In genomic region chr16:85055503-85056210, GRCh38 we compare ENCODE assay signal across 9 cellular contexts. TPM values are rescaled to one million over a fixed set of nuclear protein-coding genes. Genes with fewer than 3 reads are reported as not detected.
A peak's percentile ranks its signal among the peaks of the same experiment; 100 is the strongest.
DNase-seq lines count a peak whose midpoint lies in the region; ATAC-seq lines count a peak whose summit lies in the region.
"Had no signal": no experiment of that assay in that cellular context is flagged by ENCODE, and none has a peak within 500 bp of the region (broad histone marks: within the 10 kb centered on the region; RNA-seq: fewer than 3 reads in every experiment).

No MANE protein-coding gene starts in this region.

- in situ Hi-C loops in ACHN (cut with HindIII; ENCODE audit: low pct_ligation_motif_present, low pct_unique_long_range_greater_than_20kb, low sequenced_read_pairs) = no loop called here

- no peaks in the 10 kb centered on the region for H3K27me3 Mint-ChIP-seq in activated CD4-positive, alpha-beta T cell treated with anti-CD3 and anti-CD28 coated beads for 36 hours

- H3K4me3 Mint-ChIP-seq in activated CD4-positive, alpha-beta T cell treated with anti-CD3 and anti-CD28 coated beads for 36 hours = peak overlapping the region; percentile 61

- peaks cover 57% of the 10 kb centered on the region for H3K4me1 Mint-ChIP-seq in activated CD4-positive, alpha-beta T cell treated with anti-CD3 and anti-CD28 coated beads for 36 hours

- H3K27ac Mint-ChIP-seq in activated CD4-positive, alpha-beta T cell treated with anti-CD3 and anti-CD28 coated beads for 36 hours = peak overlapping the region; percentile 88

- H3K36me3 Mint-ChIP-seq in activated CD4-positive, alpha-beta T cell treated with anti-CD3 and anti-CD28 coated beads for 36 hours (ENCODE audit: low read depth) = no peaks in the 10 kb centered on the region

- DNase-seq in ACHN = peak; percentile 43
- peak; percentile 64 for DNase-seq in HT1080 (ENCODE audit: low read depth)
- DNase-seq in activated CD4-positive, alpha-beta T cell treated with anti-CD3 and anti-CD28 coated beads for 36 hours = peak; percentile 88
- DNase-seq in midbrain (lab: John Stamatoyannopoulos, UW) = peak; percentile 47
- DNase-seq in stimulated activated CD8-positive, alpha-beta memory T cell treated with anti-CD3 and anti-CD28 coated beads, Interleukin-4, amount 100 ng/mL, for 1 hour (ENCODE audit: low read depth in 2 of 2, low spot score in 1 of 2) = peak; percentile 36 to 51
- no peak for DNase-seq in NCI-H1048 (lab: John Stamatoyannopoulos, UW)

- CTCF ChIA-PET in activated CD4-positive, alpha-beta T cell treated with anti-CD3 and anti-CD28 coated beads for 36 hours (lab: Charles Lee) = interaction anchor here (0.5 to 3.5 kb wide), 12 partner anchors 9 to 362 kb away, joined by 3 to 11 read pairs (median 4); partner anchors contain the start of genes KIAA0513 and ZDHHC7

- no peaks in the 10 kb centered on the region for H3K9me3 Mint-ChIP-seq in activated CD4-positive, alpha-beta T cell treated with anti-CD3 and anti-CD28 coated beads for 36 hours (ENCODE audit: low read depth)

- H3K27ac ChIP-seq in cingulate gyrus (ENCODE audit: low read depth, low read length) = peak overlapping the region; percentile 75

- intact Hi-C loops in activated CD4-positive, alpha-beta T cell treated with anti-CD3 and anti-CD28 coated beads for 36 hours (cut with DNase I, micrococcal nuclease) = loop anchor here (1.0 to 5.0 kb wide), 7 partner anchors 26 to 881 kb away; partner anchors contain the start of gene ZDHHC7 (in 2 of the 2)

- POLR2A ChIA-PET in activated CD4-positive, alpha-beta T cell treated with anti-CD3 and anti-CD28 coated beads for 36 hours (lab: Charles Lee) = interaction anchor here (1.1 kb wide), 2 partner anchors 27 to 45 kb away, joined by 3 read pairs; no protein-coding TSS in a partner anchor

- peak; percentile 90 for ATAC-seq in GM19452 (IDR thresholded peaks at IDR 0.05; ENCODE audit: unreplicated experiment)
- ATAC-seq in activated CD4-positive, alpha-beta T cell treated with anti-CD3 and anti-CD28 coated beads for 36 hours = peak; percentile 92

RNA-seq across cellular contexts. Expression of gene KIAA0513, which starts 28.1 kb away (rescaled TPM):
- 2.7 and 3.4 TPM in 2 replicates for total RNA-seq in HT1080 (2014; rRNA removed; shearing (Covaris generic))
- 2.8 and 5.5 TPM in 2 replicates for polyA plus RNA-seq in HT1080 (2015; cell fraction: cytosol; rRNA removed)
- polyA plus RNA-seq in HT1080 (2015; cell fraction: nucleus; rRNA removed) = 2.5 and 3.5 TPM in 2 replicates
- 10 to 100 TPM in 1 of 2 experiments, 1 to 10 TPM in 1; 9.6 to 10.4 TPM for total RNA-seq in activated CD4-positive, alpha-beta T cell treated with anti-CD3 and anti-CD28 coated beads for 36 hours

RNA-seq across cellular contexts. Expression of gene ZDHHC7, which starts 44.3 kb away (rescaled TPM):
- 53.6 and 59.7 TPM in 2 replicates for total RNA-seq in HT1080 (2014; rRNA removed; shearing (Covaris generic))
- polyA plus RNA-seq in HT1080 (2015; cell fraction: cytosol; rRNA removed) = 62.4 and 62.7 TPM in 2 replicates
- polyA plus RNA-seq in HT1080 (2015; cell fraction: nucleus; rRNA removed) = 74.8 and 75.3 TPM in 2 replicates
- 10 to 100 TPM; 25.1 to 27.8 TPM for total RNA-seq in activated CD4-positive, alpha-beta T cell treated with anti-CD3 and anti-CD28 coated beads for 36 hours

RNA-seq across cellular contexts. Expression of gene CIBAR2, which starts 56.6 kb away (rescaled TPM):
- total RNA-seq in HT1080 (2014; rRNA removed; shearing (Covaris generic)) = not detected in 2 replicates
- not detected in 2 replicates for polyA plus RNA-seq in HT1080 (2015; cell fraction: cytosol; rRNA removed)
- polyA plus RNA-seq in HT1080 (2015; cell fraction: nucleus; rRNA removed) = not detected in 2 replicates
- not detected for total RNA-seq in activated CD4-positive, alpha-beta T cell treated with anti-CD3 and anti-CD28 coated beads for 36 hours
- total RNA-seq: pulmonary artery endothelial cell had no signal
